9 cellular contexts compared by ENCODE assay signal in genomic region chr16:8798535-8799157, GRCh38. TPM values are rescaled to one million over a fixed set of nuclear protein-coding genes. Genes with fewer than 3 reads are reported as not detected.
DNase-seq lines count a peak whose midpoint lies in the region; ATAC-seq and TF ChIP-seq lines count a peak whose summit lies in the region.
"Had no signal": no experiment of that assay in that cellular context is flagged by ENCODE, and none has a peak within 500 bp of the region (broad histone marks: within the 10 kb centered on the region; RNA-seq: fewer than 3 reads in every experiment).

No MANE protein-coding gene starts in this region.

- ATAC-seq in naive B cell (ENCODE audit: low read depth in 2 of 2) (no peak), GM21717 (IDR thresholded peaks at IDR 0.05; ENCODE audit: unreplicated experiment) (no peak), sciatic nerve (no peak)

- peaks cover 59% of the 10 kb centered on the region for H3K36me3 Mint-ChIP-seq in dendritic cell treated with granulocyte-macrophage colony-stimulating factor and Interleukin-4, amounts not matched to agents 40 ng/mL and 50 ng/mL, for 4 days (ENCODE audit: low read depth)
- H3K36me3 Mint-ChIP-seq in naive B cell = peaks cover 0 to 8% of the 10 kb centered on the region in 2 donors

- H3K27ac Mint-ChIP-seq in dendritic cell treated with granulocyte-macrophage colony-stimulating factor and Interleukin-4, amounts not matched to agents 40 ng/mL and 50 ng/mL, for 4 days = peak overlapping the region; percentile 96
- H3K27ac Mint-ChIP-seq in naive B cell = peak overlapping the region; percentile 56 to 97 (median 92)

- H3K4me3 ChIP-seq in AG10803 (ENCODE audit: low read length) = peak overlapping the region; percentile 96
- peak overlapping the region; percentile 98 for H3K4me3 ChIP-seq in MG63

- no peak for TF ChIP-seq CTCF in AG10803 (conservative IDR thresholded peaks at IDR 0.05; ENCODE audit: low read length)

- H3K36me3 ChIP-seq in MG63 = peaks cover 68% of the 10 kb centered on the region

- intact Hi-C loops in dendritic cell treated with granulocyte-macrophage colony-stimulating factor and Interleukin-4, amounts not matched to agents 40 ng/mL and 50 ng/mL, for 4 days (cut with micrococcal nuclease) = no loop called here
- intact Hi-C loops in sciatic nerve (cut with DNase I) = loop anchor here (10.0 kb wide), 1 partner anchor 76 kb away; no protein-coding TSS in a partner anchor

- H3K27me3 Mint-ChIP-seq in dendritic cell treated with granulocyte-macrophage colony-stimulating factor and Interleukin-4, amounts not matched to agents 40 ng/mL and 50 ng/mL, for 4 days = no peaks in the 10 kb centered on the region
- H3K27me3 Mint-ChIP-seq in naive B cell = no peaks in the 10 kb centered on the region

- H3K9me3 ChIP-seq in MG63 = no peaks in the 10 kb centered on the region

- no peaks in the 10 kb centered on the region for H3K27me3 ChIP-seq in MG63

- H3K4me1 Mint-ChIP-seq in dendritic cell treated with granulocyte-macrophage colony-stimulating factor and Interleukin-4, amounts not matched to agents 40 ng/mL and 50 ng/mL, for 4 days (ENCODE audit: low read depth) = peaks cover 34% of the 10 kb centered on the region
- peaks cover 30 to 61% (median 32%) of the 10 kb centered on the region in 3 donors for H3K4me1 Mint-ChIP-seq in naive B cell

- H3K9me3 Mint-ChIP-seq in dendritic cell treated with granulocyte-macrophage colony-stimulating factor and Interleukin-4, amounts not matched to agents 40 ng/mL and 50 ng/mL, for 4 days = no peaks in the 10 kb centered on the region
- H3K9me3 Mint-ChIP-seq in naive B cell = no peaks in the 10 kb centered on the region

- no peak for DNase-seq in AG10803 (ENCODE audit: low read depth)
- DNase-seq in MG63 = no peak
- DNase-seq in naive B cell = no peak
- DNase-seq in DMS153 (lab: John Stamatoyannopoulos, UW) = no peak
- DNase-seq in NCI-H774 (lab: John Stamatoyannopoulos, UW) = no peak
- DNase-seq in sciatic nerve (ENCODE audit: low spot score) = no peak
- DNase-seq: left cardiac atrium had no signal

- H3K4me3 Mint-ChIP-seq in dendritic cell treated with granulocyte-macrophage colony-stimulating factor and Interleukin-4, amounts not matched to agents 40 ng/mL and 50 ng/mL, for 4 days = peak overlapping the region; percentile 92
- H3K4me3 Mint-ChIP-seq in naive B cell = peak overlapping the region; percentile 93 to 99 (median 98)

RNA-seq across cellular contexts. Expression of gene PMM2, which starts 1.0 kb away (rescaled TPM):
- 45.8 and 53.1 TPM in 2 replicates for total RNA-seq in MG63 (2014; rRNA removed; shearing (Covaris generic); ENCODE audit: low replicate concordance)
- 10 to 100 TPM; 19.8 to 33.0 (median 25.1) TPM for polyA plus RNA-seq in naive B cell (ENCODE audit: low read depth in 6 of 6)
- 45.4 TPM for total RNA-seq in sciatic nerve

RNA-seq across cellular contexts. Expression of gene TMEM186, which starts 1.2 kb away (rescaled TPM):
- total RNA-seq in MG63 (2014; rRNA removed; shearing (Covaris generic); ENCODE audit: low replicate concordance) = 9.3 and 16.7 TPM in 2 replicates
- polyA plus RNA-seq in naive B cell (ENCODE audit: low read depth in 6 of 6) = 10 to 100 TPM; 10.3 to 18.9 (median 17.1) TPM
- 8.1 TPM for total RNA-seq in sciatic nerve
